In the genomic region with DNA sequence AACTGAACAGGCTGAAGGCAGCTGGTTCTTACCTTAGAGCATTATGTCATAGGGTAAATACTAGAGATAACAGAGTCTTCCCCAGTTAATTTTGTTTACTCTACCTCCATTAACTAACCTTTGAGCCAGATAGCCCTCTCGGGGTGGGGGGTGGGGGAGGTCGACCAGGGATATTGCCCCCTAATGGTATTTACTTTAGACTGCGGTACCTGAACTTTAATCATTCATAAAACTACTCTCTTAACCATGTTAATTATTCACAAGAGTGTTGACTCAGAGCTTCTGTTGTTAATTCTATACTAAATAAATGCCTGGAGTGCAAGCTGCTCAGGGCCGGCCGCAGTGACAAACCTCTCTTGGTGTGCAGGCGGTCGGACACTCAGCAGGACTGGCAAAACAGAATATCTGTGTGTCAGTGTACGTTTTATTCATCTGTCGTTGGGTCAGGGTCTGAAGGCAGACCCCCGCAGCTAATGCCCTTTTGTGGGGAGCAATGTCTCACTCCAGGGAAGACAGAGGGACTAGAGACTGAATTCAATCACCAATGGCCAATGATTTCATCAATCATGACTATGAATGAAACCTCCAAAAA, we compare ENCODE assay signal across 1 cellular context.
TF ChIP-seq lines count a peak whose summit lies in the region.

No MANE protein-coding gene starts in this region.

TF ChIP-seq in HepG2, 621 proteins besides CTCF, POLR2A, EP300 and RAD21 (continued from another document and continues in another):
- TF ChIP-seq, protein P1, sequence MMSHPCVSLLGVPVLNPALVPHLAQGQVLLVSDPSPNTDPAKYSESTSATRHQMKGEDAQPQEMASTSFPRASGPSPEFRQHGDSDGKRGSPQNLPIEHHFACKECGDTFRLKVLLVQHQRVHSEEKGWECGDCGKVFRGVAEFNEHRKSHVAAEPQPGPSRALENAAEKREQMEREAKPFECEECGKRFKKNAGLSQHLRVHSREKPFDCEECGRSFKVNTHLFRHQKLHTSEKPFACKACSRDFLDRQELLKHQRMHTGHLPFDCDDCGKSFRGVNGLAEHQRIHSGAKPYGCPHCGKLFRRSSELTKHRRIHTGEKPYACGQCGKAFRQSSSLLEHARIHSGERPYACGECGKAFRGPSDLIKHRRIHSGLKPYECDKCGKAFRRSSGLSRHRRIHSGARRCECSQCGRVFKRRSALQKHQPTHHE (CRISPR knock-in tag; IDR thresholded peaks at IDR 0.05; ENCODE audit: borderline replicate concordance) = no peak; the same call in 1 of the 2 replicates
- no peak for TF ChIP-seq TCF12 (IDR thresholded peaks at IDR 0.05)
- TF ChIP-seq TCF12 (CRISPR knock-in tag; IDR thresholded peaks at IDR 0.05) = peak; percentile 81; the same call in 1 of the 2 replicates
- TF ChIP-seq, protein P2, sequence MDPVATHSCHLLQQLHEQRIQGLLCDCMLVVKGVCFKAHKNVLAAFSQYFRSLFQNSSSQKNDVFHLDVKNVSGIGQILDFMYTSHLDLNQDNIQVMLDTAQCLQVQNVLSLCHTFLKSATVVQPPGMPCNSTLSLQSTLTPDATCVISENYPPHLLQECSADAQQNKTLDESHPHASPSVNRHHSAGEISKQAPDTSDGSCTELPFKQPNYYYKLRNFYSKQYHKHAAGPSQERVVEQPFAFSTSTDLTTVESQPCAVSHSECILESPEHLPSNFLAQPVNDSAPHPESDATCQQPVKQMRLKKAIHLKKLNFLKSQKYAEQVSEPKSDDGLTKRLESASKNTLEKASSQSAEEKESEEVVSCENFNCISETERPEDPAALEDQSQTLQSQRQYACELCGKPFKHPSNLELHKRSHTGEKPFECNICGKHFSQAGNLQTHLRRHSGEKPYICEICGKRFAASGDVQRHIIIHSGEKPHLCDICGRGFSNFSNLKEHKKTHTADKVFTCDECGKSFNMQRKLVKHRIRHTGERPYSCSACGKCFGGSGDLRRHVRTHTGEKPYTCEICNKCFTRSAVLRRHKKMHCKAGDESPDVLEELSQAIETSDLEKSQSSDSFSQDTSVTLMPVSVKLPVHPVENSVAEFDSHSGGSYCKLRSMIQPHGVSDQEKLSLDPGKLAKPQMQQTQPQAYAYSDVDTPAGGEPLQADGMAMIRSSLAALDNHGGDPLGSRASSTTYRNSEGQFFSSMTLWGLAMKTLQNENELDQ (CRISPR knock-in tag; IDR thresholded peaks at IDR 0.05; ENCODE audit: borderline replicate concordance) = no peak
- 0 out of 2 replicates have a peak, but pooled peaks have one; percentile 55 for TF ChIP-seq ZNF607 (CRISPR knock-in tag; IDR thresholded peaks at IDR 0.05; ENCODE audit: borderline replicate concordance)
- no peak for TF ChIP-seq NFYB (CRISPR knock-in tag; IDR thresholded peaks at IDR 0.05)
- TF ChIP-seq, protein P3, sequence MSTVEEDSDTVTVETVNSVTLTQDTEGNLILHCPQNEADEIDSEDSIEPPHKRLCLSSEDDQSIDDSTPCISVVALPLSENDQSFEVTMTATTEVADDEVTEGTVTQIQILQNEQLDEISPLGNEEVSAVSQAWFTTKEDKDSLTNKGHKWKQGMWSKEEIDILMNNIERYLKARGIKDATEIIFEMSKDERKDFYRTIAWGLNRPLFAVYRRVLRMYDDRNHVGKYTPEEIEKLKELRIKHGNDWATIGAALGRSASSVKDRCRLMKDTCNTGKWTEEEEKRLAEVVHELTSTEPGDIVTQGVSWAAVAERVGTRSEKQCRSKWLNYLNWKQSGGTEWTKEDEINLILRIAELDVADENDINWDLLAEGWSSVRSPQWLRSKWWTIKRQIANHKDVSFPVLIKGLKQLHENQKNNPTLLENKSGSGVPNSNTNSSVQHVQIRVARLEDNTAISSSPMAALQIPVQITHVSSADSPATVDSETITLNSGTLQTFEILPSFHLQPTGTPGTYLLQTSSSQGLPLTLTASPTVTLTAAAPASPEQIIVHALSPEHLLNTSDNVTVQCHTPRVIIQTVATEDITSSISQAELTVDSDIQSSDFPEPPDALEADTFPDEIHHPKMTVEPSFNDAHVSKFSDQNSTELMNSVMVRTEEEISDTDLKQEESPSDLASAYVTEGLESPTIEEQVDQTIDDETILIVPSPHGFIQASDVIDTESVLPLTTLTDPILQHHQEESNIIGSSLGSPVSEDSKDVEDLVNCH (CRISPR knock-in tag; IDR thresholded peaks at IDR 0.05) = no peak
- TF ChIP-seq YY1 (IDR thresholded peaks at IDR 0.05; ENCODE audit: insufficient read depth, insufficient replicate concordance, low read depth, low read length) = peak; percentile 45
- no peak; the same call in 1 of the 2 replicates for TF ChIP-seq ZNF737 (CRISPR knock-in tag; IDR thresholded peaks at IDR 0.05; ENCODE audit: borderline replicate concordance)
- TF ChIP-seq, protein P4, sequence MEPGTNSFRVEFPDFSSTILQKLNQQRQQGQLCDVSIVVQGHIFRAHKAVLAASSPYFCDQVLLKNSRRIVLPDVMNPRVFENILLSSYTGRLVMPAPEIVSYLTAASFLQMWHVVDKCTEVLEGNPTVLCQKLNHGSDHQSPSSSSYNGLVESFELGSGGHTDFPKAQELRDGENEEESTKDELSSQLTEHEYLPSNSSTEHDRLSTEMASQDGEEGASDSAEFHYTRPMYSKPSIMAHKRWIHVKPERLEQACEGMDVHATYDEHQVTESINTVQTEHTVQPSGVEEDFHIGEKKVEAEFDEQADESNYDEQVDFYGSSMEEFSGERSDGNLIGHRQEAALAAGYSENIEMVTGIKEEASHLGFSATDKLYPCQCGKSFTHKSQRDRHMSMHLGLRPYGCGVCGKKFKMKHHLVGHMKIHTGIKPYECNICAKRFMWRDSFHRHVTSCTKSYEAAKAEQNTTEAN (CRISPR knock-in tag; conservative IDR thresholded peaks at IDR 0.05) = peak; percentile 93
- peak; percentile 96 for TF ChIP-seq KDM6A (CRISPR knock-in tag; IDR thresholded peaks at IDR 0.05; ENCODE audit: low read depth)
- TF ChIP-seq, protein P5, sequence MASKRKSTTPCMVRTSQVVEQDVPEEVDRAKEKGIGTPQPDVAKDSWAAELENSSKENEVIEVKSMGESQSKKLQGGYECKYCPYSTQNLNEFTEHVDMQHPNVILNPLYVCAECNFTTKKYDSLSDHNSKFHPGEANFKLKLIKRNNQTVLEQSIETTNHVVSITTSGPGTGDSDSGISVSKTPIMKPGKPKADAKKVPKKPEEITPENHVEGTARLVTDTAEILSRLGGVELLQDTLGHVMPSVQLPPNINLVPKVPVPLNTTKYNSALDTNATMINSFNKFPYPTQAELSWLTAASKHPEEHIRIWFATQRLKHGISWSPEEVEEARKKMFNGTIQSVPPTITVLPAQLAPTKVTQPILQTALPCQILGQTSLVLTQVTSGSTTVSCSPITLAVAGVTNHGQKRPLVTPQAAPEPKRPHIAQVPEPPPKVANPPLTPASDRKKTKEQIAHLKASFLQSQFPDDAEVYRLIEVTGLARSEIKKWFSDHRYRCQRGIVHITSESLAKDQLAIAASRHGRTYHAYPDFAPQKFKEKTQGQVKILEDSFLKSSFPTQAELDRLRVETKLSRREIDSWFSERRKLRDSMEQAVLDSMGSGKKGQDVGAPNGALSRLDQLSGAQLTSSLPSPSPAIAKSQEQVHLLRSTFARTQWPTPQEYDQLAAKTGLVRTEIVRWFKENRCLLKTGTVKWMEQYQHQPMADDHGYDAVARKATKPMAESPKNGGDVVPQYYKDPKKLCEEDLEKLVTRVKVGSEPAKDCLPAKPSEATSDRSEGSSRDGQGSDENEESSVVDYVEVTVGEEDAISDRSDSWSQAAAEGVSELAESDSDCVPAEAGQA (IDR thresholded peaks at IDR 0.05; ENCODE audit: low read depth) = no peak
- TF ChIP-seq, protein P5 (CRISPR knock-in tag; IDR thresholded peaks at IDR 0.05; ENCODE audit: borderline replicate concordance) = peak; percentile 74; the same call in 1 of the 2 replicates
- TF ChIP-seq, protein P6, sequence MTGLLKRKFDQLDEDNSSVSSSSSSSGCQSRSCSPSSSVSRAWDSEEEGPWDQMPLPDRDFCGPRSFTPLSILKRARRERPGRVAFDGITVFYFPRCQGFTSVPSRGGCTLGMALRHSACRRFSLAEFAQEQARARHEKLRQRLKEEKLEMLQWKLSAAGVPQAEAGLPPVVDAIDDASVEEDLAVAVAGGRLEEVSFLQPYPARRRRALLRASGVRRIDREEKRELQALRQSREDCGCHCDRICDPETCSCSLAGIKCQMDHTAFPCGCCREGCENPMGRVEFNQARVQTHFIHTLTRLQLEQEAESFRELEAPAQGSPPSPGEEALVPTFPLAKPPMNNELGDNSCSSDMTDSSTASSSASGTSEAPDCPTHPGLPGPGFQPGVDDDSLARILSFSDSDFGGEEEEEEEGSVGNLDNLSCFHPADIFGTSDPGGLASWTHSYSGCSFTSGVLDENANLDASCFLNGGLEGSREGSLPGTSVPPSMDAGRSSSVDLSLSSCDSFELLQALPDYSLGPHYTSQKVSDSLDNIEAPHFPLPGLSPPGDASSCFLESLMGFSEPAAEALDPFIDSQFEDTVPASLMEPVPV (CRISPR knock-in tag; IDR thresholded peaks at IDR 0.05) = 0 out of 2 replicates have a peak, but pooled peaks have one; percentile 52
- no peak for TF ChIP-seq ZNF138 (CRISPR knock-in tag; IDR thresholded peaks at IDR 0.05; ENCODE audit: low read depth)
- no peak for TF ChIP-seq NFRKB (IDR thresholded peaks at IDR 0.05)
- peak; percentile 42; the same call in 1 of the 2 replicates for TF ChIP-seq MTA1 (CRISPR knock-in tag; IDR thresholded peaks at IDR 0.05; ENCODE audit: borderline replicate concordance)
- peak; percentile 98 for TF ChIP-seq NFIC (IDR thresholded peaks at IDR 0.05; ENCODE audit: low read length)
- TF ChIP-seq, protein P7, sequence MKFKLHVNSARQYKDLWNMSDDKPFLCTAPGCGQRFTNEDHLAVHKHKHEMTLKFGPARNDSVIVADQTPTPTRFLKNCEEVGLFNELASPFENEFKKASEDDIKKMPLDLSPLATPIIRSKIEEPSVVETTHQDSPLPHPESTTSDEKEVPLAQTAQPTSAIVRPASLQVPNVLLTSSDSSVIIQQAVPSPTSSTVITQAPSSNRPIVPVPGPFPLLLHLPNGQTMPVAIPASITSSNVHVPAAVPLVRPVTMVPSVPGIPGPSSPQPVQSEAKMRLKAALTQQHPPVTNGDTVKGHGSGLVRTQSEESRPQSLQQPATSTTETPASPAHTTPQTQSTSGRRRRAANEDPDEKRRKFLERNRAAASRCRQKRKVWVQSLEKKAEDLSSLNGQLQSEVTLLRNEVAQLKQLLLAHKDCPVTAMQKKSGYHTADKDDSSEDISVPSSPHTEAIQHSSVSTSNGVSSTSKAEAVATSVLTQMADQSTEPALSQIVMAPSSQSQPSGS (CRISPR knock-in tag; IDR thresholded peaks at IDR 0.05) = peak; percentile 99
- TF ChIP-seq ZBTB7B (CRISPR knock-in tag; IDR thresholded peaks at IDR 0.05) = peak; percentile 87
- peak; percentile 92 for TF ChIP-seq HHEX (CRISPR knock-in tag; IDR thresholded peaks at IDR 0.05)
- TF ChIP-seq PRMT3 (CRISPR knock-in tag; IDR thresholded peaks at IDR 0.05; ENCODE audit: borderline replicate concordance, low read depth) = 0 out of 2 replicates have a peak, but pooled peaks have one; percentile 32
- TF ChIP-seq, protein P8, sequence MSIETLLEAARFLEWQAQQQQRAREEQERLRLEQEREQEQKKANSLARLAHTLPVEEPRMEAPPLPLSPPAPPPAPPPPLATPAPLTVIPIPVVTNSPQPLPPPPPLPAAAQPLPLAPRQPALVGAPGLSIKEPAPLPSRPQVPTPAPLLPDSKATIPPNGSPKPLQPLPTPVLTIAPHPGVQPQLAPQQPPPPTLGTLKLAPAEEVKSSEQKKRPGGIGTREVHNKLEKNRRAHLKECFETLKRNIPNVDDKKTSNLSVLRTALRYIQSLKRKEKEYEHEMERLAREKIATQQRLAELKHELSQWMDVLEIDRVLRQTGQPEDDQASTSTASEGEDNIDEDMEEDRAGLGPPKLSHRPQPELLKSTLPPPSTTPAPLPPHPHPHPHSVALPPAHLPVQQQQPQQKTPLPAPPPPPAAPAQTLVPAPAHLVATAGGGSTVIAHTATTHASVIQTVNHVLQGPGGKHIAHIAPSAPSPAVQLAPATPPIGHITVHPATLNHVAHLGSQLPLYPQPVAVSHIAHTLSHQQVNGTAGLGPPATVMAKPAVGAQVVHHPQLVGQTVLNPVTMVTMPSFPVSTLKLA (IDR thresholded peaks at IDR 0.05) = no peak
- peak; percentile 63 for TF ChIP-seq ELF3 (CRISPR knock-in tag; IDR thresholded peaks at IDR 0.05)
- TF ChIP-seq CHD2 (IDR thresholded peaks at IDR 0.05; ENCODE audit: low read depth, low read length) = peak; percentile 15; the same call in 1 of the 2 replicates
- peak; percentile 95 for TF ChIP-seq GATA4 (IDR thresholded peaks at IDR 0.05; ENCODE audit: borderline replicate concordance, low read depth)
- no peak for TF ChIP-seq ZNF354B (CRISPR knock-in tag; IDR thresholded peaks at IDR 0.05)
- peak; percentile 96 for TF ChIP-seq RXRB (CRISPR knock-in tag; IDR thresholded peaks at IDR 0.05; ENCODE audit: borderline replicate concordance)
- 0 out of 2 replicates have a peak, but pooled peaks have one; percentile 5 for TF ChIP-seq SMC3 (IDR thresholded peaks at IDR 0.05; ENCODE audit: low read length)
- peak; percentile 56; the same call in 1 of the 2 replicates for TF ChIP-seq ZNF563 (CRISPR knock-in tag; IDR thresholded peaks at IDR 0.05)
- no peak for TF ChIP-seq ZNF816 (CRISPR knock-in tag; IDR thresholded peaks at IDR 0.05; ENCODE audit: borderline replicate concordance)
- TF ChIP-seq ZNF777 (CRISPR knock-in tag; IDR thresholded peaks at IDR 0.05) = no peak
- TF ChIP-seq ZNF549 (CRISPR knock-in tag; IDR thresholded peaks at IDR 0.05) = 0 out of 2 replicates have a peak, but pooled peaks have one; percentile 48
- no peak for TF ChIP-seq KAT2B (IDR thresholded peaks at IDR 0.05; ENCODE audit: borderline replicate concordance, low read depth, low read length)
- peak; percentile 97 for TF ChIP-seq ZNF703 (CRISPR knock-in tag; IDR thresholded peaks at IDR 0.05; ENCODE audit: borderline replicate concordance)
- no peak for TF ChIP-seq ZNF446 (CRISPR knock-in tag; IDR thresholded peaks at IDR 0.05)
- peak; percentile 96 for TF ChIP-seq ASH2L (IDR thresholded peaks at IDR 0.05; ENCODE audit: insufficient read length, low read depth, low read length)
- no peak for TF ChIP-seq ZNF251 (CRISPR knock-in tag; IDR thresholded peaks at IDR 0.05)
- no peak for TF ChIP-seq HCFC1 (IDR thresholded peaks at IDR 0.05; ENCODE audit: low read depth, low read length)
